11 cellular contexts compared by ENCODE assay signal in genomic region chr7:3461923-3462322, GRCh38.
DNase-seq lines count a peak whose midpoint lies in the region; ATAC-seq and TF ChIP-seq lines count a peak whose summit lies in the region.
"Had no signal": no experiment of that assay in that cellular context is flagged by ENCODE, and none has a peak within 500 bp of the region (broad histone marks: within the 10 kb centered on the region; RNA-seq: fewer than 3 reads in every experiment).

No MANE protein-coding gene starts in this region.

- H3K27me3 ChIP-seq in BE2C (no peaks in the 10 kb centered on the region), osteoblast (ENCODE audit: insufficient read depth, low read length) (no peaks in the 10 kb centered on the region)
- H3K27me3 ChIP-seq: upper lobe of right lung had no signal

- no peaks in the 10 kb centered on the region for H3K79me2 ChIP-seq in osteoblast (ENCODE audit: insufficient read depth, low read length)

- peaks cover 6% of the 10 kb centered on the region for H3K9me3 Mint-ChIP-seq in activated CD4-positive, alpha-beta T cell treated with anti-CD3 and anti-CD28 coated beads for 36 hours (ENCODE audit: low read depth)
- peaks cover under 1% of the 10 kb centered on the region for H3K9me3 Mint-ChIP-seq in activated T-helper 17 cell treated with anti-CD3 and anti-CD28 coated beads, Interleukin-2, amount 50 U/mL, for 72 hours
- peaks cover under 1% of the 10 kb centered on the region for H3K9me3 Mint-ChIP-seq in stimulated activated naive CD8-positive, alpha-beta T cell treated with anti-CD3 and anti-CD28 coated beads, Interleukin-15, Interleukin-2, amounts not matched to agents 100 ng/mL and 50 ng/mL, for 24 hours

- H3K27me3 Mint-ChIP-seq in activated CD4-positive, alpha-beta T cell treated with anti-CD3 and anti-CD28 coated beads for 36 hours = no peaks in the 10 kb centered on the region
- peaks cover 7% of the 10 kb centered on the region for H3K27me3 Mint-ChIP-seq in activated T-helper 17 cell treated with anti-CD3 and anti-CD28 coated beads, Interleukin-2, amount 50 U/mL, for 72 hours
- no peaks in the 10 kb centered on the region for H3K27me3 Mint-ChIP-seq in stimulated activated naive CD8-positive, alpha-beta T cell treated with anti-CD3 and anti-CD28 coated beads, Interleukin-15, Interleukin-2, amounts not matched to agents 100 ng/mL and 50 ng/mL, for 24 hours

- no peak overlapping the region for H2AFZ ChIP-seq in osteoblast (ENCODE audit: low read length)

- H3K9me3 ChIP-seq in BE2C (no peaks in the 10 kb centered on the region; the same call in 1 of the 2 replicates), osteoblast (ENCODE audit: low read depth, low read length) (no peaks in the 10 kb centered on the region)
- H3K9me3 ChIP-seq: upper lobe of right lung had no signal

- intact Hi-C loops in activated CD4-positive, alpha-beta T cell treated with anti-CD3 and anti-CD28 coated beads for 36 hours (cut with DNase I, micrococcal nuclease) = loop anchor here (1.0 to 10.0 kb wide), 3 partner anchors 160 to 707 kb away; partner anchors contain the start of gene SDK1 (in 2 of the 2)

- CTCF ChIA-PET in activated CD4-positive, alpha-beta T cell treated with anti-CD3 and anti-CD28 coated beads for 36 hours (lab: Charles Lee) = interaction anchor here (0.7 to 1.3 kb wide), 3 partner anchors 19 to 232 kb away, joined by 3 to 4 read pairs (median 3); no protein-coding TSS in a partner anchor

- H4K20me1 ChIP-seq in osteoblast (ENCODE audit: insufficient read depth, low read length) = no peaks in the 10 kb centered on the region

- peaks cover 59% of the 10 kb centered on the region for H3K4me1 Mint-ChIP-seq in activated CD4-positive, alpha-beta T cell treated with anti-CD3 and anti-CD28 coated beads for 36 hours
- H3K4me1 Mint-ChIP-seq in activated T-helper 17 cell treated with anti-CD3 and anti-CD28 coated beads, Interleukin-2, amount 50 U/mL, for 72 hours = peaks cover 17% of the 10 kb centered on the region
- H3K4me1 Mint-ChIP-seq in stimulated activated naive CD8-positive, alpha-beta T cell treated with anti-CD3 and anti-CD28 coated beads, Interleukin-15, Interleukin-2, amounts not matched to agents 100 ng/mL and 50 ng/mL, for 24 hours (ENCODE audit: low read depth) = peaks cover 40% of the 10 kb centered on the region

- H3K4me1 ChIP-seq in BE2C = no peaks in the 10 kb centered on the region
- H3K4me1 ChIP-seq in osteoblast (ENCODE audit: insufficient read depth, low read length) = no peaks in the 10 kb centered on the region
- H3K4me1 ChIP-seq: upper lobe of right lung had no signal

- no peak overlapping the region for H3K4me3 ChIP-seq in BE2C (ENCODE audit: low read depth, low read length)
- no peak overlapping the region for H3K4me3 ChIP-seq in osteoblast (ENCODE audit: insufficient read depth, low read length)
- H3K4me3 ChIP-seq: upper lobe of right lung had no signal

- peak; percentile 85 for DNase-seq in activated CD4-positive, alpha-beta T cell treated with anti-CD3 and anti-CD28 coated beads for 36 hours
- DNase-seq in stimulated activated CD4-positive, alpha-beta T cell treated with anti-CD3 and anti-CD28 coated beads, Interleukin-15, amount 100 ng/mL, for 24 hours = peak; percentile 72
- DNase-seq in BE2C (no peak), osteoblast (ENCODE audit: insufficient read length, low spot score, missing footprints) (no peak)
- DNase-seq: amniotic stem cell, NCI-H187 treated with DMSO at 0.1 percent for 48 hours, upper lobe of right lung had no signal

- peak overlapping the region; percentile 87 for H3K27ac Mint-ChIP-seq in activated CD4-positive, alpha-beta T cell treated with anti-CD3 and anti-CD28 coated beads for 36 hours
- H3K27ac Mint-ChIP-seq in activated T-helper 17 cell treated with anti-CD3 and anti-CD28 coated beads, Interleukin-2, amount 50 U/mL, for 72 hours = peak overlapping the region; percentile 48
- H3K27ac Mint-ChIP-seq in stimulated activated naive CD8-positive, alpha-beta T cell treated with anti-CD3 and anti-CD28 coated beads, Interleukin-15, Interleukin-2, amounts not matched to agents 100 ng/mL and 50 ng/mL, for 24 hours = peak overlapping the region; percentile 19

- peak overlapping the region; percentile 65 for H3K4me3 Mint-ChIP-seq in activated CD4-positive, alpha-beta T cell treated with anti-CD3 and anti-CD28 coated beads for 36 hours
- H3K4me3 Mint-ChIP-seq in activated T-helper 17 cell treated with anti-CD3 and anti-CD28 coated beads, Interleukin-2, amount 50 U/mL, for 72 hours = peak overlapping the region; percentile 63
- peak overlapping the region; percentile 65 for H3K4me3 Mint-ChIP-seq in stimulated activated naive CD8-positive, alpha-beta T cell treated with anti-CD3 and anti-CD28 coated beads, Interleukin-15, Interleukin-2, amounts not matched to agents 100 ng/mL and 50 ng/mL, for 24 hours

- H3K36me3 Mint-ChIP-seq in activated CD4-positive, alpha-beta T cell treated with anti-CD3 and anti-CD28 coated beads for 36 hours (ENCODE audit: low read depth) = no peaks in the 10 kb centered on the region
- H3K36me3 Mint-ChIP-seq in activated T-helper 17 cell treated with anti-CD3 and anti-CD28 coated beads, Interleukin-2, amount 50 U/mL, for 72 hours (ENCODE audit: low read depth) = no peaks in the 10 kb centered on the region
- H3K36me3 Mint-ChIP-seq in stimulated activated naive CD8-positive, alpha-beta T cell treated with anti-CD3 and anti-CD28 coated beads, Interleukin-15, Interleukin-2, amounts not matched to agents 100 ng/mL and 50 ng/mL, for 24 hours (ENCODE audit: low read depth) = no peaks in the 10 kb centered on the region

- H3K36me3 ChIP-seq in BE2C = no peaks in the 10 kb centered on the region
- H3K36me3 ChIP-seq in osteoblast (ENCODE audit: insufficient read depth, low read length) = no peaks in the 10 kb centered on the region
- H3K36me3 ChIP-seq: upper lobe of right lung had no signal

- H3K27ac ChIP-seq in osteoblast (ENCODE audit: low read depth, low read length) = no peak overlapping the region
- H3K27ac ChIP-seq: upper lobe of right lung had no signal

- TF ChIP-seq CTCF in BE2C (IDR thresholded peaks at IDR 0.05; ENCODE audit: low read depth, low read length) = no peak
- no peak for TF ChIP-seq CTCF in osteoblast (IDR thresholded peaks at IDR 0.05; ENCODE audit: extremely low read depth, low read depth, low read length)

- ATAC-seq in activated CD4-positive, alpha-beta T cell treated with anti-CD3 and anti-CD28 coated beads for 36 hours = peak; percentile 93
- ATAC-seq in activated T-helper 17 cell treated with anti-CD3 and anti-CD28 coated beads, Interleukin-2, amount 50 U/mL, for 72 hours (replicated peaks) = peak; percentile 100
- no peak for ATAC-seq in GM18520 (IDR thresholded peaks at IDR 0.05; ENCODE audit: unreplicated experiment)
- ATAC-seq: Panc1, upper lobe of right lung had no signal

- no peak overlapping the region for H3K4me2 ChIP-seq in osteoblast (ENCODE audit: insufficient read depth, low read length)

- POLR2A ChIA-PET in activated CD4-positive, alpha-beta T cell treated with anti-CD3 and anti-CD28 coated beads for 36 hours (lab: Charles Lee) = interaction anchor here (0.6 kb wide), 1 partner anchor 528 kb away, joined by 3 read pairs; no protein-coding TSS in a partner anchor

Comparison
In these comparisons a context has a peak if more than half of its experiments do, and no peak if none do; other contexts are left out.
1. DNase-seq: peak in activated CD4-positive, alpha-beta T cell treated with anti-CD3 and anti-CD28 coated beads for 36 hours (single experiment) and stimulated activated CD4-positive, alpha-beta T cell treated with anti-CD3 and anti-CD28 coated beads, Interleukin-15, amount 100 ng/mL, for 24 hours (single experiment); none in BE2C (single experiment) and osteoblast (single experiment).
2. H3K27ac Mint-ChIP-seq: peak in every context shown above with its lines; median percentile 87 in activated CD4-positive, alpha-beta T cell treated with anti-CD3 and anti-CD28 coated beads for 36 hours; 48 in activated T-helper 17 cell treated with anti-CD3 and anti-CD28 coated beads, Interleukin-2, amount 50 U/mL, for 72 hours; 19 in stimulated activated naive CD8-positive, alpha-beta T cell treated with anti-CD3 and anti-CD28 coated beads, Interleukin-15, Interleukin-2, amounts not matched to agents 100 ng/mL and 50 ng/mL, for 24 hours.
3. Peak in every context shown above with its lines, with median percentiles within 50 percentile points of each other: H3K4me3 Mint-ChIP-seq.